In genomic region chr5:131224387-131225191, GRCh38 we compare ENCODE assay signal across 8 cellular contexts. TPM values are rescaled to one million over a fixed set of nuclear protein-coding genes. Genes with fewer than 3 reads are reported as not detected.
DNase-seq lines count a peak whose midpoint lies in the region; ATAC-seq and FAIRE-seq lines count a peak whose summit lies in the region.

No MANE protein-coding gene starts in this region.

- no peak for FAIRE-seq in frontal cortex (lab: Jason Lieb, UNC)

- H3K36me3 Mint-ChIP-seq in activated CD4-positive, alpha-beta T cell treated with anti-CD3 and anti-CD28 coated beads, Interleukin-2, amount 10 ng/mL, durations not matched to agents 24 days and 14 days (ENCODE audit: low read depth) = peaks cover 2% of the 10 kb centered on the region

- H3K79me2 ChIP-seq in trophoblast cell (ENCODE audit: control insufficient read depth, insufficient read depth, low read length, poor library complexity) = no peaks in the 10 kb centered on the region

- peak overlapping the region; percentile 23 for H3K4me3 ChIP-seq in trophoblast cell (ENCODE audit: low read depth, low read length)

- H3K4me2 ChIP-seq in trophoblast cell (ENCODE audit: low read length) = no peak overlapping the region

- H4K91ac ChIP-seq in trophoblast cell (ENCODE audit: low read depth, low read length) = no peak overlapping the region

- no peak overlapping the region for H3K14ac ChIP-seq in trophoblast cell (ENCODE audit: low read length)

- no peaks in the 10 kb centered on the region for H3K27me3 ChIP-seq in trophoblast cell (ENCODE audit: insufficient read depth, low read length)

- H3K4me3 Mint-ChIP-seq in activated CD4-positive, alpha-beta T cell treated with anti-CD3 and anti-CD28 coated beads, Interleukin-2, amount 10 ng/mL, durations not matched to agents 24 days and 14 days = no peak overlapping the region

- no peak overlapping the region for H2BK12ac ChIP-seq in trophoblast cell (ENCODE audit: low read length)

- H4K12ac ChIP-seq in trophoblast cell (ENCODE audit: low read depth, low read length) = no peak overlapping the region

- H4K8ac ChIP-seq in trophoblast cell (ENCODE audit: low read depth, low read length) = no peak overlapping the region

- no peak overlapping the region for H3K27ac ChIP-seq in trophoblast cell (ENCODE audit: low read depth, low read length)

- peak; percentile 86 for ATAC-seq in HG02943 (IDR thresholded peaks at IDR 0.05; ENCODE audit: low read depth, unreplicated experiment)

- H3K18ac ChIP-seq in trophoblast cell (ENCODE audit: low read length) = no peak overlapping the region

- H3K23ac ChIP-seq in trophoblast cell (ENCODE audit: low read length) = no peak overlapping the region

- no CpG with 5 or more reads among the region's 6 CpGs for WGBS in trophoblast cell (ENCODE audit: extremely low coverage, insufficient coverage, insufficient read length)

- no peaks in the 10 kb centered on the region for H3K79me1 ChIP-seq in trophoblast cell (ENCODE audit: low read length)

- H3K27me3 Mint-ChIP-seq in activated CD4-positive, alpha-beta T cell treated with anti-CD3 and anti-CD28 coated beads, Interleukin-2, amount 10 ng/mL, durations not matched to agents 24 days and 14 days = no peaks in the 10 kb centered on the region

- H3K9ac ChIP-seq in trophoblast cell (ENCODE audit: low read length) = no peak overlapping the region

- peak; percentile 59 for DNase-seq in activated CD4-positive, alpha-beta T cell treated with anti-CD3 and anti-CD28 coated beads, Interleukin-2, amount 10 ng/mL, durations not matched to agents 24 days and 14 days
- no peak for DNase-seq in activated CD4-positive, alpha-beta T cell treated with anti-CD3 and anti-CD28 coated beads, Interleukin-2, amount 50 U/mL, for 4 hours
- DNase-seq in SKM-1 treated with dmso at 0.1 percent for 144 hours (lab: John Stamatoyannopoulos, UW; ENCODE audit: unreplicated experiment) = peak; percentile 51
- DNase-seq in trophoblast cell = peak in 1 of 2 donors; percentile 28
- no peak for DNase-seq in NCI-H82 treated with DMSO at 0.1 percent for 48 hours (lab: John Stamatoyannopoulos, UW; ENCODE audit: unreplicated experiment)
- DNase-seq in frontal cortex (ENCODE audit: low spot score in 2 of 2) = no peak
- no peak for DNase-seq in NK-92 treated with Interleukin-12 subunit alpha and Interleukin-12 subunit beta, amount 100 ng/mL, for 24 hours (lab: John Stamatoyannopoulos, UW)

- H3K4ac ChIP-seq in trophoblast cell (ENCODE audit: low read depth, low read length) = no peak overlapping the region

- no peak overlapping the region for H2BK5ac ChIP-seq in trophoblast cell (ENCODE audit: low read depth, low read length, poor library complexity)

- peaks cover 5% of the 10 kb centered on the region for H3K4me1 Mint-ChIP-seq in activated CD4-positive, alpha-beta T cell treated with anti-CD3 and anti-CD28 coated beads, Interleukin-2, amount 10 ng/mL, durations not matched to agents 24 days and 14 days

- H3K4me1 ChIP-seq in trophoblast cell (ENCODE audit: control insufficient read depth in 1 of 2, insufficient read depth in 2 of 2, low read length in 2 of 2) = no peaks in the 10 kb centered on the region

- no peak overlapping the region for H2AK5ac ChIP-seq in trophoblast cell (ENCODE audit: low read length)

- no peaks in the 10 kb centered on the region for H3K9me3 Mint-ChIP-seq in activated CD4-positive, alpha-beta T cell treated with anti-CD3 and anti-CD28 coated beads, Interleukin-2, amount 10 ng/mL, durations not matched to agents 24 days and 14 days

- intact Hi-C loops in activated CD4-positive, alpha-beta T cell treated with anti-CD3 and anti-CD28 coated beads, Interleukin-2, amount 10 ng/mL, durations not matched to agents 24 days and 14 days (cut with micrococcal nuclease) = loop anchor here (2.0 kb wide), 2 partner anchors 14 to 28 kb away; no protein-coding TSS in a partner anchor

- H3K9me3 ChIP-seq in trophoblast cell (ENCODE audit: insufficient read depth, low read depth, low read length) = no peaks in the 10 kb centered on the region

- no peak overlapping the region for H3K27ac Mint-ChIP-seq in activated CD4-positive, alpha-beta T cell treated with anti-CD3 and anti-CD28 coated beads, Interleukin-2, amount 10 ng/mL, durations not matched to agents 24 days and 14 days

- H2BK120ac ChIP-seq in trophoblast cell (ENCODE audit: insufficient read depth, low read length, poor library complexity) = no peak overlapping the region

- no peak overlapping the region for H2AFZ ChIP-seq in trophoblast cell (ENCODE audit: insufficient read depth, low read length, poor library complexity)

- no peaks in the 10 kb centered on the region for H3K36me3 ChIP-seq in trophoblast cell (ENCODE audit: control insufficient read depth in 1 of 2, insufficient read depth in 2 of 2, low read length in 2 of 2)

RNA-seq across cellular contexts. Expression of gene CDC42SE2, which starts 39.3 kb away (rescaled TPM):
- total RNA-seq in activated CD4-positive, alpha-beta T cell treated with anti-CD3 and anti-CD28 coated beads, Interleukin-2, amount 10 ng/mL, durations not matched to agents 24 days and 14 days = 96.2 and 99.0 TPM in 2 replicates
- 15.6 and 16.5 TPM in 2 replicates for polyA plus RNA-seq in trophoblast cell (2013)
- 144 TPM for total RNA-seq in frontal cortex

RNA-seq across cellular contexts. Expression of gene LYRM7, which starts 53.8 kb away (rescaled TPM):
- 17.9 and 18.1 TPM in 2 replicates for total RNA-seq in activated CD4-positive, alpha-beta T cell treated with anti-CD3 and anti-CD28 coated beads, Interleukin-2, amount 10 ng/mL, durations not matched to agents 24 days and 14 days
- polyA plus RNA-seq in trophoblast cell (2013) = 3.2 TPM in 2 replicates
- 30.2 TPM for total RNA-seq in frontal cortex

RNA-seq across cellular contexts. Expression of gene HINT1, which starts 59.5 kb away (rescaled TPM):
- total RNA-seq in activated CD4-positive, alpha-beta T cell treated with anti-CD3 and anti-CD28 coated beads, Interleukin-2, amount 10 ng/mL, durations not matched to agents 24 days and 14 days = 280 and 282 TPM in 2 replicates
- 262 and 267 TPM in 2 replicates for polyA plus RNA-seq in trophoblast cell (2013)
- total RNA-seq in frontal cortex = 202 TPM

Comparison
In these comparisons a context has a peak if more than half of its experiments do, and no peak if none do; other contexts are left out.
1. DNase-seq: peak in activated CD4-positive, alpha-beta T cell treated with anti-CD3 and anti-CD28 coated beads, Interleukin-2, amount 10 ng/mL, durations not matched to agents 24 days and 14 days (single experiment) and SKM-1 treated with dmso at 0.1 percent for 144 hours (single experiment); none in activated CD4-positive, alpha-beta T cell treated with anti-CD3 and anti-CD28 coated beads, Interleukin-2, amount 50 U/mL, for 4 hours (0 of 2), NCI-H82 treated with DMSO at 0.1 percent for 48 hours (single experiment), frontal cortex (0 of 2) and NK-92 treated with Interleukin-12 subunit alpha and Interleukin-12 subunit beta, amount 100 ng/mL, for 24 hours (single experiment).